ENCODE assay signal across 8 cellular contexts in the genomic region with DNA sequence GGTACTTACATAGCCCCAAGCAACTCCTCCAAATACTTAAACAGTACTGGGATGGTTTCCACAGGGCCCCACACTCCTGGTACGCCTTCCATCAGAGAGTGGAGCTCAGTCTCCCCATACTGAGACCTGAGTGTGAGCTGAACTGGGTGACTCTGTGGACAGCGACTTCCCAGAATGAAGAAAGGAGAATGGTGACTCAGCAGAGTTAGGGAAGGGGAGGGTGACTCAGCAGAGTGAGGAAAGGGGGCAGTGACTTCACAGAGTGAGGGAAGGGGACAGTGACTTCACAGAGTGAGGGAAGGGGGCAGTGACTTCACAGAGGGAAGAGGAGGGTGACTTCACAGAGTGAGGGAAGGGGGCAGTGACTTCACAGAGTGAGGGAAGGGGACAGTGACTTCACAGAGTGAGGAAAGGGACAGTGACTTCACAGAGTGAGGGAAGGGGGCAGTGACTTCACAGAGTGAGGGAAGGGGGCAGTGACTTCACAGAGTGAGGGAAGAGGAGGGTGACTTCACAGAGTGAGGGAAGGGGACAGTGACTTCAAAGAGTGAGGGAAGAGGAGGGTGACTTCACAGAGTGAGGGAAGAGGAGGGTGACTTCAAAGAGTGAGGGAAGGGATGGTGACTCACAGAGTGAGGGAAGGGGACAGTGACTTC.
A peak's percentile ranks its signal among the peaks of the same experiment; 100 is the strongest.
DNase-seq lines count a peak whose midpoint lies in the region; ATAC-seq and TF ChIP-seq lines count a peak whose summit lies in the region.
"Not testable (repeated sequence)": the region's sequence is repeated elsewhere in the genome, so short reads cannot be mapped to it uniquely, and the experiment has no call there.

No MANE protein-coding gene starts in this region.

- H3K4me1 ChIP-seq in psoas muscle, result not testable (repeated sequence)

- DNase-seq in AG20443 (ENCODE audit: low spot score) (peak; percentile 72), HCEC 1CT (peak; percentile 41), NCI-H460 (ENCODE audit: extremely low read depth, low read depth) (peak; percentile 53), SW480 (ENCODE audit: low spot score) (peak; percentile 44), amniotic stem cell (lab: John Stamatoyannopoulos, UW) (peak; percentile 57), erythroblast (lab: John Stamatoyannopoulos, UW) (peak; percentile 53 to 77), kidney epithelial cell (ENCODE audit: low read depth) (peak; percentile 37)
- not testable (repeated sequence) for DNase-seq in psoas muscle

- peak in 3 of 4 donors; percentile 42 to 65 (median 59) for ATAC-seq in psoas muscle

- H3K27ac ChIP-seq in psoas muscle, result not testable (repeated sequence)

- 67 to 86% (median 72%) methylated on average over 2 of the region's 2 CpGs for WGBS in psoas muscle, 3 donors

- H3K9me3 ChIP-seq in psoas muscle, result not testable (repeated sequence)

- H3K4me3 ChIP-seq in kidney epithelial cell (ENCODE audit: low read depth, low read length); psoas muscle: not testable (repeated sequence)

- not testable (repeated sequence) for TF ChIP-seq POLR2A in erythroblast (IDR thresholded peaks at IDR 0.05; ENCODE audit: low read length)

- not testable (repeated sequence) for H3K36me3 ChIP-seq in kidney epithelial cell (ENCODE audit: control insufficient read depth, insufficient read depth, low read length); psoas muscle (ENCODE audit: insufficient read depth in 1 of 2, low read depth in 1 of 2)

- intact Hi-C loops in psoas muscle (cut with DNase I), result not testable (repeated sequence)

- not testable (repeated sequence) for TF ChIP-seq CTCF in kidney epithelial cell (IDR thresholded peaks at IDR 0.05; ENCODE audit: insufficient read depth, low read length, poor library complexity, severe bottlenecking); psoas muscle (IDR thresholded peaks at IDR 0.05)

- not testable (repeated sequence) for H3K27me3 ChIP-seq in kidney epithelial cell (ENCODE audit: control insufficient read depth, insufficient read depth, low read length); psoas muscle (ENCODE audit: insufficient read depth in 3 of 3, low read length in 2 of 3)
